Comparison of ENCODE assay signal across 8 cellular contexts in genomic region chr7:11427686-11428273, GRCh38.
DNase-seq lines count a peak whose midpoint lies in the region; ATAC-seq and TF ChIP-seq lines count a peak whose summit lies in the region.

No MANE protein-coding gene starts in this region.

- TF ChIP-seq CTCF in A673 (conservative IDR thresholded peaks at IDR 0.05; ENCODE audit: low read depth, low read length) (peak; percentile 87), GM12874 (IDR thresholded peaks at IDR 0.05; ENCODE audit: insufficient read depth, low read depth, low read length) (peak; percentile 45; the same call in 1 of the 2 replicates), breast epithelium (IDR thresholded peaks at IDR 0.05) (peak; percentile 46 to 67 (median 56)), liver (IDR thresholded peaks at IDR 0.05; ENCODE audit: low read depth, low read length, missing input control) (peak; percentile 86)

- peak; percentile 74 for DNase-seq in A673 (ENCODE audit: low spot score)
- DNase-seq in NCI-H526 (lab: John Stamatoyannopoulos, UW), result peak; percentile 12 to 76
- no peak for DNase-seq in breast epithelium (ENCODE audit: low spot score in 2 of 2)
- DNase-seq in HK-2 (ENCODE audit: unreplicated experiment), result no peak
- no peak for DNase-seq in activated naive CD4-positive, alpha-beta T cell treated with anti-CD3 and anti-CD28 coated beads, Interleukin-2, amount 50 U/mL, for 16 hours

- no peaks in the 10 kb centered on the region for H3K36me3 ChIP-seq in A673 (ENCODE audit: insufficient read depth, low read length, poor library complexity, severe bottlenecking)
- no peaks in the 10 kb centered on the region for H3K36me3 ChIP-seq in breast epithelium
- no peaks in the 10 kb centered on the region for H3K36me3 ChIP-seq in liver (ENCODE audit: control insufficient read depth in 4 of 4, insufficient read depth in 3 of 4, low read depth in 1 of 4, low read length in 3 of 4)

- H3K9me3 ChIP-seq in A673 (ENCODE audit: low read depth, low read length, poor library complexity, severe bottlenecking), result no peaks in the 10 kb centered on the region
- H3K9me3 ChIP-seq in breast epithelium, result no peaks in the 10 kb centered on the region
- no peaks in the 10 kb centered on the region for H3K9me3 ChIP-seq in liver (ENCODE audit: control insufficient read depth in 4 of 4, low read length in 3 of 4)

- H3K27me3 ChIP-seq in A673 (replicated peaks; ENCODE audit: insufficient read depth, low read depth, low read length, poor library complexity) (no peaks in the 10 kb centered on the region), breast epithelium (no peaks in the 10 kb centered on the region), liver (ENCODE audit: control insufficient read depth in 4 of 4, insufficient read depth in 4 of 4, low read length in 3 of 4) (no peaks in the 10 kb centered on the region)

- intact Hi-C loops in A673 (cut with micrococcal nuclease; ENCODE audit: unreplicated experiment) (loop anchor here (1.0 to 5.0 kb wide), 5 partner anchors 131 to 1065 kb away; partner anchors contain the start of gene THSD7A), breast epithelium (cut with DNase I; ENCODE audit: low total_unique reads) (loop anchor here (1.0 kb wide), 1 partner anchor 10 kb away; no protein-coding TSS in a partner anchor)

- no peak overlapping the region for H3K9ac ChIP-seq in liver (ENCODE audit: low read depth in 1 of 2, low read length in 2 of 2)

- BruUV-seq in A673 (replicated peaks; lab: Mats Ljungman, UMichigan), result no TSS peak

- 2% methylated on average over 1 of the region's 1 CpG for WGBS in liver

- TF ChIP-seq POLR2A in breast epithelium (IDR thresholded peaks at IDR 0.05), result no peak

- POLR2A ChIA-PET in A673 (lab: Charles Lee; ENCODE audit: low non-redundant PET), result no interaction called here

- H3K4me1 ChIP-seq in A673 (ENCODE audit: insufficient read depth, low read length, poor library complexity, severe bottlenecking), result no peaks in the 10 kb centered on the region
- H3K4me1 ChIP-seq in breast epithelium, result no peaks in the 10 kb centered on the region
- H3K4me1 ChIP-seq in liver (ENCODE audit: control insufficient read depth in 4 of 4, insufficient read depth in 4 of 4, low read length in 3 of 4), result peaks cover 0 to 4% (median 0%) of the 10 kb centered on the region in 4 donors

- H3K27ac ChIP-seq in A673 (ENCODE audit: low read depth, low read length, poor library complexity, severe bottlenecking), result no peak overlapping the region
- H3K27ac ChIP-seq in breast epithelium, result no peak overlapping the region
- no peak overlapping the region for H3K27ac ChIP-seq in liver (ENCODE audit: low read depth in 1 of 2, low read length in 2 of 2)

- H3K4me3 ChIP-seq in A673 (ENCODE audit: low read depth, low read length, poor library complexity, severe bottlenecking), result no peak overlapping the region
- no peak overlapping the region for H3K4me3 ChIP-seq in breast epithelium
- H3K4me3 ChIP-seq in liver (ENCODE audit: low read depth in 1 of 3, low read length in 3 of 3), result no peak overlapping the region

- TF ChIP-seq RAD21 in liver (IDR thresholded peaks at IDR 0.05), result peak; percentile 95

- CTCF ChIA-PET in A673 (lab: Charles Lee), result no interaction called here

- ATAC-seq in HG03354 (IDR thresholded peaks at IDR 0.05; ENCODE audit: poor library complexity, severe bottlenecking, unreplicated experiment), result peak; percentile 68

TF ChIP-seq in liver, 16 proteins besides CTCF, POLR2A, EP300 and RAD21:
- TF ChIP-seq ATF3 (IDR thresholded peaks at IDR 0.05) (no peak), JUND (IDR thresholded peaks at IDR 0.05) (no peak), MAX (IDR thresholded peaks at IDR 0.05) (no peak), TAF1 (conservative IDR thresholded peaks at IDR 0.05) (no peak), FOXA2 (IDR thresholded peaks at IDR 0.05) (no peak), SP1 (IDR thresholded peaks at IDR 0.05) (no peak), EGR1 (IDR thresholded peaks at IDR 0.05; ENCODE audit: low read depth in 2 of 2) (no peak), YY1 (IDR thresholded peaks at IDR 0.05) (no peak), HNF4G (IDR thresholded peaks at IDR 0.05) (no peak), FOXA1 (IDR thresholded peaks at IDR 0.05) (no peak), RXRA (IDR thresholded peaks at IDR 0.05) (no peak), GABPA (IDR thresholded peaks at IDR 0.05 in 1 of 2, conservative IDR thresholded peaks at IDR 0.05 in 1 of 2) (no peak), HNF4A (conservative IDR thresholded peaks at IDR 0.05) (no peak), NR2F2 (IDR thresholded peaks at IDR 0.05) (no peak), REST (IDR thresholded peaks at IDR 0.05) (no peak), ZBTB33 (IDR thresholded peaks at IDR 0.05) (no peak)

Comparison
In these comparisons a context has a peak if more than half of its experiments do, and no peak if none do; other contexts are left out.
1. DNase-seq: peak in A673 (single experiment) and NCI-H526 (2 of 2); none in breast epithelium (0 of 2), HK-2 (single experiment) and activated naive CD4-positive, alpha-beta T cell treated with anti-CD3 and anti-CD28 coated beads, Interleukin-2, amount 50 U/mL, for 16 hours (single experiment).
2. Peak in every context shown above with its lines, with median percentiles within 50 percentile points of each other: CTCF ChIP-seq.